ENCODE assay signal across 1 cellular context in the genomic region with DNA sequence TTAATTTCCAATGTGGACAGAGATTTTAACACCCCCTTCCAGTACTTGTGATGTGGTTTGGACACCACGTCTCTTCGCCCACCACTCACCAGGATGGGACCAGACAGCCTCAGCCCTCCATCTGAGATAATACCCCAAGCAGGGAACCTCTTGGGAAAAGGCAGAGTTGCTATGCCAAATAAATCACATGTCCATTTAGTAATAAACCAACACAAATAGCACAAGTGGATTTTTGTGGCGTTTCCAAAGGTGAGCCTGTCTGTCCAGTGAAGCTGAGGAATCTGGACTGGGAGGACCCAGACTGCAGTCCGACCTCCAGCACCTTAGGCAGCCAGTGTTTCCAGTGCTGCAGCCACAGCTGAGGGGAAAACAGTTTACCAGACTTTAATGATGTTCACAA.
TF ChIP-seq lines count a peak whose summit lies in the region.

No MANE protein-coding gene starts in this region.

TF ChIP-seq in IMR-90, 13 proteins besides CTCF, POLR2A, EP300 and RAD21 (continued from another document):
- no peak for TF ChIP-seq MXI1 (IDR thresholded peaks at IDR 0.05; ENCODE audit: borderline replicate concordance, low read depth, low read length)
